ENCODE assay signal across 1 cellular context in the genomic region with DNA sequence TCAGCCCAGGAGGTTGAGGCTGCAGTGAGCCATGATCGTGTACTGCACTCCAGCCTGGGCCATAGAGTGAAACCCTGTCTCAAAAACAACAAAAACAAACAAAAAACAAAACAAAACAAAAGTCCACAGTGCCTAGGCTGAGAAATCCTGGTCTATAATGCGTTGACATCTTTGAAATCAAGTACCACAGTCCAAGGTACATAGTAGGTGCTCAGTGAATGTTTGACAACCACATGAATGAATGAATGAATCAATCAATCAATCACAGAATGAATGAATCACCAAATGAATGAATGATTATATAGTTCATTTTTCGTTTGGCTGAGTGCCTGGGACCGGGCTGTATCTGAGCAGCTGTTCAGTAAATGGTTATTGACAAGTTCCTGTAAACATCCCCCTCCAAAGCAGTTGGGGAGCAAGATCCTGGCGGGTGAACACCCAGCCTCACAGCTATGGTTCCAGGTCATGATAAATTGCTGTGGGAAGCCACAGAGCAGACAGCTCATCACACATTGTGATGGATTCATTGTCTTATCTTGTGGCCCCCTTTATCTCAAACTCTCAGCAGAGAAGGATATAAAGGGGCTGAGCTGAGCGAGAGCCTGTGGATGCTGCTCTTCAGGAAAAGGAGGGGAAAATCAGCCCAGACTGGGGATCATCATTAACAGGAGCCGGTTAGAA.
TF ChIP-seq lines count a peak whose summit lies in the region.

No MANE protein-coding gene starts in this region.

TF ChIP-seq in K562, 482 proteins besides CTCF, POLR2A, EP300 and RAD21 (continued from another document):
- TF ChIP-seq, protein P1, sequence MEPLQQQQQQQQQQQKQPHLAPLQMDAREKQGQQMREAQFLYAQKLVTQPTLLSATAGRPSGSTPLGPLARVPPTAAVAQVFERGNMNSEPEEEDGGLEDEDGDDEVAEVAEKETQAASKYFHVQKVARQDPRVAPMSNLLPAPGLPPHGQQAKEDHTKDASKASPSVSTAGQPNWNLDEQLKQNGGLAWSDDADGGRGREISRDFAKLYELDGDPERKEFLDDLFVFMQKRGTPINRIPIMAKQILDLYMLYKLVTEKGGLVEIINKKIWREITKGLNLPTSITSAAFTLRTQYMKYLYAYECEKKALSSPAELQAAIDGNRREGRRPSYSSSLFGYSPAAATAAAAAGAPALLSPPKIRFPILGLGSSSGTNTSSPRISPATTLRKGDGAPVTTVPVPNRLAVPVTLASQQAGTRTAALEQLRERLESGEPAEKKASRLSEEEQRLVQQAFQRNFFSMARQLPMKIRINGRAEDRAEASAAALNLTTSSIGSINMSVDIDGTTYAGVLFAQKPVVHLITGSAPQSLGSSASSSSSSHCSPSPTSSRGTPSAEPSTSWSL (CRISPR knock-in tag; IDR thresholded peaks at IDR 0.05; ENCODE audit: borderline replicate concordance) = no peak
- TF ChIP-seq KLF16 (IDR thresholded peaks at IDR 0.05) = peak; percentile 79
- no peak for TF ChIP-seq RBBP5 (IDR thresholded peaks at IDR 0.05; ENCODE audit: borderline replicate concordance, insufficient read depth, low read length, poor library complexity, severe bottlenecking)
- peak; percentile 47 for TF ChIP-seq DACH1 (IDR thresholded peaks at IDR 0.05; ENCODE audit: partially characterized antibody)
- TF ChIP-seq, protein P2, sequence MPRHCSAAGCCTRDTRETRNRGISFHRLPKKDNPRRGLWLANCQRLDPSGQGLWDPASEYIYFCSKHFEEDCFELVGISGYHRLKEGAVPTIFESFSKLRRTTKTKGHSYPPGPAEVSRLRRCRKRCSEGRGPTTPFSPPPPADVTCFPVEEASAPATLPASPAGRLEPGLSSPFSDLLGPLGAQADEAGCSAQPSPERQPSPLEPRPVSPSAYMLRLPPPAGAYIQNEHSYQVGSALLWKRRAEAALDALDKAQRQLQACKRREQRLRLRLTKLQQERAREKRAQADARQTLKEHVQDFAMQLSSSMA (CRISPR knock-in tag; IDR thresholded peaks at IDR 0.05) = no peak
- TF ChIP-seq MAFG (tag; conservative IDR thresholded peaks at IDR 0.05) = no peak
- no peak for TF ChIP-seq PTTG1 (tag; IDR thresholded peaks at IDR 0.05; ENCODE audit: low read depth)
- no peak for TF ChIP-seq ZNF41 (CRISPR knock-in tag; conservative IDR thresholded peaks at IDR 0.05)
